Comparison of ENCODE assay signal across 16 cellular contexts in the genomic region with DNA sequence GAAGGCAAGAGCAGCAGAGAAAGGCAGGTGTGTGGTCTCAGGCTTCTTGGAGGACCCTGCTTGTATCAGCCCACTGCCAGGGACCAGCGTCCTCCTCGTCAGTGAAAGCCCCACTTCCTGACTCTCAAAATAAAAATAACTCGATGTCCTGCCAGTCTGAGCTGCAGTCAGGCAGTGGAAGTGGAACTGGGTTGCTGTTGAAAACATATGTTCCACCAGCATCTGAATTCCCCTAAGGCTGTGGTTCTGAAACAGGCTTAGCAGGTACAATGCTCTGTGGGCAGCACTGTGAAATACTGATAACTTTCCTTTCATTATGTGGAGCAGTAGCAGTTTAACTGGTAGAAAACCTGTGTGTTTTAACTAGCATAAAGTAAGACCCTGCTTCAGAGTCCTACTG.
DNase-seq lines count a peak whose midpoint lies in the region; ATAC-seq, FAIRE-seq and TF ChIP-seq lines count a peak whose summit lies in the region.
"Had no signal": no experiment of that assay in that cellular context is flagged by ENCODE, and none has a peak within 500 bp of the region (broad histone marks: within the 10 kb centered on the region; RNA-seq: fewer than 3 reads in every experiment).

No MANE protein-coding gene starts in this region.

- H3K4me1 ChIP-seq in GM12878 (ENCODE audit: control insufficient read depth, insufficient read depth, low read length), result peaks cover 34% of the 10 kb centered on the region

- H2AFZ ChIP-seq in GM12878 (ENCODE audit: control insufficient read depth, low read depth, low read length), result no peak overlapping the region

- POLR2A ChIA-PET in GM12878 (lab: Charles Lee), result interaction anchor here (1.5 kb wide), 1 partner anchor 124 kb away, joined by 5 read pairs; no protein-coding TSS in a partner anchor

- H3K9ac ChIP-seq in GM12878 (ENCODE audit: control insufficient read depth, insufficient read depth, low read length), result no peak overlapping the region; the same call in 1 of the 2 replicates

- no peak overlapping the region for H3K4me3 Mint-ChIP-seq in activated naive CD8-positive, alpha-beta T cell treated with anti-CD3 and anti-CD28 coated beads for 36 hours
- H3K4me3 Mint-ChIP-seq: CD4-positive, alpha-beta memory T cell had no signal

- H3K36me3 Mint-ChIP-seq in activated naive CD8-positive, alpha-beta T cell treated with anti-CD3 and anti-CD28 coated beads for 36 hours, result no peaks in the 10 kb centered on the region
- H3K36me3 Mint-ChIP-seq: CD4-positive, alpha-beta memory T cell had no signal

- no peaks in the 10 kb centered on the region for H3K9me3 Mint-ChIP-seq in activated naive CD8-positive, alpha-beta T cell treated with anti-CD3 and anti-CD28 coated beads for 36 hours
- H3K9me3 Mint-ChIP-seq: CD4-positive, alpha-beta memory T cell had no signal

- DNase-seq in GM12878 (ENCODE audit: low read depth, low spot score) (peak; percentile 48), NCI-H2196 treated with DMSO at 0.1 percent for 48 hours (lab: John Stamatoyannopoulos, UW; ENCODE audit: unreplicated experiment) (no peak), SIG-M5 (lab: John Stamatoyannopoulos, UW) (no peak), NCI-H1048 (lab: John Stamatoyannopoulos, UW) (no peak)
- no peak for DNase-seq in activated naive CD8-positive, alpha-beta T cell treated with anti-CD3 and anti-CD28 coated beads for 36 hours
- DNase-seq: activated naive CD4-positive, alpha-beta T cell treated with Interleukin-2 at 50 U/mL for 16 hours; CD4-positive, alpha-beta memory T cell; dermis blood vessel endothelial cell; glutamatergic neuron; mammary epithelial cell; NCI-H187 had no signal

- RAD21 ChIA-PET in GM12878 (lab: Charles Lee; ENCODE audit: unreplicated experiment), result interaction anchor here (1.1 kb wide), 2 partner anchors 17 to 124 kb away, joined by 3 read pairs; no protein-coding TSS in a partner anchor

- no peak overlapping the region for H3K4me3 ChIP-seq in GM12878

- no peak for TF ChIP-seq CTCF in GM12878 (IDR thresholded peaks at IDR 0.05 in 2 of 3, conservative IDR thresholded peaks at IDR 0.05 in 1 of 3; ENCODE audit: control insufficient read depth in 2 of 3, extremely low read depth in 1 of 3, insufficient read depth in 1 of 3, low read depth in 3 of 3, low read length in 3 of 3)

- no peaks in the 10 kb centered on the region for H3K4me1 Mint-ChIP-seq in activated naive CD8-positive, alpha-beta T cell treated with anti-CD3 and anti-CD28 coated beads for 36 hours

- H3K27ac ChIP-seq in GM12878 (ENCODE audit: control insufficient read depth, insufficient read depth), result peak overlapping the region; percentile 57
- H3K27ac ChIP-seq: RWPE1 had no signal

- no peak for TF ChIP-seq POLR2A in GM12878 (IDR thresholded peaks at IDR 0.05; ENCODE audit: low read depth, low read length)

- H3K36me3 ChIP-seq in GM12878 (ENCODE audit: control insufficient read depth in 2 of 2, insufficient read depth in 2 of 2, low read length in 1 of 2), result no peaks in the 10 kb centered on the region

- no peaks in the 10 kb centered on the region for H3K27me3 ChIP-seq in GM12878 (replicated peaks in 1 of 2; ENCODE audit: control insufficient read depth in 2 of 2, insufficient read depth in 2 of 2, low read length in 1 of 2)

- peak in 1 of 2 experiments; percentile 82; a peak in 1 of 4 replicates for TF ChIP-seq EP300 in GM12878 (IDR thresholded peaks at IDR 0.05; ENCODE audit: borderline replicate concordance in 1 of 2, control insufficient read depth in 1 of 2, low read depth in 2 of 2, low read length in 2 of 2)

- no peak for TF ChIP-seq RAD21 in GM12878 (IDR thresholded peaks at IDR 0.05; ENCODE audit: insufficient read depth, low read depth, low read length)

- H3K27ac Mint-ChIP-seq in activated naive CD8-positive, alpha-beta T cell treated with anti-CD3 and anti-CD28 coated beads for 36 hours, result no peak overlapping the region

- CTCF ChIA-PET in GM12878 (lab: Yijun Ruan, JAX), result interaction anchor here (1.6 to 12.0 kb wide), 4 partner anchors 9 to 393 kb away, joined by 3 to 317 read pairs (median 6); partner anchors contain the start of gene EIF1B

- no peaks in the 10 kb centered on the region for H4K20me1 ChIP-seq in GM12878 (ENCODE audit: control insufficient read depth, insufficient read depth)

- H3K27me3 Mint-ChIP-seq in activated naive CD8-positive, alpha-beta T cell treated with anti-CD3 and anti-CD28 coated beads for 36 hours, result no peaks in the 10 kb centered on the region
- H3K27me3 Mint-ChIP-seq: CD4-positive, alpha-beta memory T cell had no signal

- intact Hi-C loops in GM12878 (cut with micrococcal nuclease; ENCODE audit: unreplicated experiment), result loop anchor here (10.0 kb wide), 1 partner anchor 787 kb away; no protein-coding TSS in a partner anchor

- in situ Hi-C loops in GM12878 (cut with MboI), result loop anchor here (25.0 kb wide), 1 partner anchor 1699 kb away; no protein-coding TSS in a partner anchor

- ATAC-seq in GM18508 (IDR thresholded peaks at IDR 0.05; ENCODE audit: insufficient read depth, unreplicated experiment), result peak; percentile 70
- ATAC-seq in GM19467 (IDR thresholded peaks at IDR 0.05; ENCODE audit: unreplicated experiment), result peak; percentile 69
- ATAC-seq in HG02970 (IDR thresholded peaks at IDR 0.05; ENCODE audit: low FRiP score, unreplicated experiment), result peak; percentile 38
- ATAC-seq in GM12878, result peak; percentile 84

- H3K79me2 ChIP-seq in GM12878 (ENCODE audit: control insufficient read depth, insufficient read depth, low read length), result no peaks in the 10 kb centered on the region

- 0% methylated on average over 3 of the region's 3 CpGs for WGBS in GM12878 (ENCODE audit: insufficient coverage, insufficient replicate concordance, low lambda C conversion rate, missing lambda C conversion rate)

- no peaks in the 10 kb centered on the region for H3K9me3 ChIP-seq in GM12878 (replicated peaks; ENCODE audit: control insufficient read depth, insufficient read depth, low read length)

- no TSS peak for BruUV-seq in GM12878 (replicated peaks; lab: Mats Ljungman, UMichigan)

- SMC1A ChIA-PET in GM12878 (lab: Charles Lee; ENCODE audit: uncharacterized antibody, unreplicated experiment), result interaction anchor here (1.5 kb wide), 1 partner anchor 130 kb away, joined by 3 read pairs; no protein-coding TSS in a partner anchor

- no peak for FAIRE-seq in GM12878 (lab: Jason Lieb, UNC)
- FAIRE-seq: HTR-8/SVneo had no signal

- H3K4me2 ChIP-seq in GM12878 (ENCODE audit: control insufficient read depth, insufficient read depth), result peak overlapping the region; percentile 59

TF ChIP-seq in GM12878, 131 proteins besides CTCF, POLR2A, EP300 and RAD21 (continues in another document):
- TF ChIP-seq MTA2 (IDR thresholded peaks at IDR 0.05; ENCODE audit: low read depth) (peak; percentile 53; the same call in 1 of the 2 replicates), RELA (IDR thresholded peaks at IDR 0.05; ENCODE audit: borderline replicate concordance, partially characterized antibody) (no peak)
- TF ChIP-seq, protein P1, sequence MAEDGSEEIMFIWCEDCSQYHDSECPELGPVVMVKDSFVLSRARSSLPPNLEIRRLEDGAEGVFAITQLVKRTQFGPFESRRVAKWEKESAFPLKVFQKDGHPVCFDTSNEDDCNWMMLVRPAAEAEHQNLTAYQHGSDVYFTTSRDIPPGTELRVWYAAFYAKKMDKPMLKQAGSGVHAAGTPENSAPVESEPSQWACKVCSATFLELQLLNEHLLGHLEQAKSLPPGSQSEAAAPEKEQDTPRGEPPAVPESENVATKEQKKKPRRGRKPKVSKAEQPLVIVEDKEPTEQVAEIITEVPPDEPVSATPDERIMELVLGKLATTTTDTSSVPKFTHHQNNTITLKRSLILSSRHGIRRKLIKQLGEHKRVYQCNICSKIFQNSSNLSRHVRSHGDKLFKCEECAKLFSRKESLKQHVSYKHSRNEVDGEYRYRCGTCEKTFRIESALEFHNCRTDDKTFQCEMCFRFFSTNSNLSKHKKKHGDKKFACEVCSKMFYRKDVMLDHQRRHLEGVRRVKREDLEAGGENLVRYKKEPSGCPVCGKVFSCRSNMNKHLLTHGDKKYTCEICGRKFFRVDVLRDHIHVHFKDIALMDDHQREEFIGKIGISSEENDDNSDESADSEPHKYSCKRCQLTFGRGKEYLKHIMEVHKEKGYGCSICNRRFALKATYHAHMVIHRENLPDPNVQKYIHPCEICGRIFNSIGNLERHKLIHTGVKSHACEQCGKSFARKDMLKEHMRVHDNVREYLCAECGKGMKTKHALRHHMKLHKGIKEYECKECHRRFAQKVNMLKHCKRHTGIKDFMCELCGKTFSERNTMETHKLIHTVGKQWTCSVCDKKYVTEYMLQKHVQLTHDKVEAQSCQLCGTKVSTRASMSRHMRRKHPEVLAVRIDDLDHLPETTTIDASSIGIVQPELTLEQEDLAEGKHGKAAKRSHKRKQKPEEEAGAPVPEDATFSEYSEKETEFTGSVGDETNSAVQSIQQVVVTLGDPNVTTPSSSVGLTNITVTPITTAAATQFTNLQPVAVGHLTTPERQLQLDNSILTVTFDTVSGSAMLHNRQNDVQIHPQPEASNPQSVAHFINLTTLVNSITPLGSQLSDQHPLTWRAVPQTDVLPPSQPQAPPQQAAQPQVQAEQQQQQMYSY (CRISPR knock-in tag; IDR thresholded peaks at IDR 0.05), result no peak
- TF ChIP-seq, protein P2, sequence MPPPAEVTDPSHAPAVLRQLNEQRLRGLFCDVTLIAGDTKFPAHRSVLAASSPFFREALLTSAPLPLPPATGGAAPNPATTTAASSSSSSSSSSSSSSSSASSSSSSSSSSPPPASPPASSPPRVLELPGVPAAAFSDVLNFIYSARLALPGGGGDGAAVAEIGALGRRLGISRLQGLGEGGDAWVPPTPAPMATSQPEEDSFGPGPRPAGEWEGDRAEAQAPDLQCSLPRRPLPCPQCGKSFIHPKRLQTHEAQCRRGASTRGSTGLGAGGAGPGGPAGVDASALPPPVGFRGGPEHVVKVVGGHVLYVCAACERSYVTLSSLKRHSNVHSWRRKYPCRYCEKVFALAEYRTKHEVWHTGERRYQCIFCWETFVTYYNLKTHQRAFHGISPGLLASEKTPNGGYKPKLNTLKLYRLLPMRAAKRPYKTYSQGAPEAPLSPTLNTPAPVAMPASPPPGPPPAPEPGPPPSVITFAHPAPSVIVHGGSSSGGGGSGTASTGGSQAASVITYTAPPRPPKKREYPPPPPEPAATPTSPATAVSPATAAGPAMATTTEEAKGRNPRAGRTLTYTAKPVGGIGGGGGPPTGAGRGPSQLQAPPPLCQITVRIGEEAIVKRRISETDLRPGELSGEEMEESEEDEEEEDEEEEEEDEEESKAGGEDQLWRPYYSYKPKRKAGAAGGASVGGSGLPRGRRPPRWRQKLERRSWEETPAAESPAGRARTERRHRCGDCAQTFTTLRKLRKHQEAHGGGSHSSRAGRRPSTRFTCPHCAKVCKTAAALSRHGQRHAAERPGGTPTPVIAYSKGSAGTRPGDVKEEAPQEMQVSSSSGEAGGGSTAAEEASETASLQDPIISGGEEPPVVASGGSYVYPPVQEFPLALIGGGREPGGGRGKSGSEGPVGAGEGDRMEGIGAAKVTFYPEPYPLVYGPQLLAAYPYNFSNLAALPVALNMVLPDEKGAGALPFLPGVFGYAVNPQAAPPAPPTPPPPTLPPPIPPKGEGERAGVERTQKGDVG (CRISPR knock-in tag; IDR thresholded peaks at IDR 0.05), result no peak
